ENCODE assay signal across 8 cellular contexts in the genomic region with DNA sequence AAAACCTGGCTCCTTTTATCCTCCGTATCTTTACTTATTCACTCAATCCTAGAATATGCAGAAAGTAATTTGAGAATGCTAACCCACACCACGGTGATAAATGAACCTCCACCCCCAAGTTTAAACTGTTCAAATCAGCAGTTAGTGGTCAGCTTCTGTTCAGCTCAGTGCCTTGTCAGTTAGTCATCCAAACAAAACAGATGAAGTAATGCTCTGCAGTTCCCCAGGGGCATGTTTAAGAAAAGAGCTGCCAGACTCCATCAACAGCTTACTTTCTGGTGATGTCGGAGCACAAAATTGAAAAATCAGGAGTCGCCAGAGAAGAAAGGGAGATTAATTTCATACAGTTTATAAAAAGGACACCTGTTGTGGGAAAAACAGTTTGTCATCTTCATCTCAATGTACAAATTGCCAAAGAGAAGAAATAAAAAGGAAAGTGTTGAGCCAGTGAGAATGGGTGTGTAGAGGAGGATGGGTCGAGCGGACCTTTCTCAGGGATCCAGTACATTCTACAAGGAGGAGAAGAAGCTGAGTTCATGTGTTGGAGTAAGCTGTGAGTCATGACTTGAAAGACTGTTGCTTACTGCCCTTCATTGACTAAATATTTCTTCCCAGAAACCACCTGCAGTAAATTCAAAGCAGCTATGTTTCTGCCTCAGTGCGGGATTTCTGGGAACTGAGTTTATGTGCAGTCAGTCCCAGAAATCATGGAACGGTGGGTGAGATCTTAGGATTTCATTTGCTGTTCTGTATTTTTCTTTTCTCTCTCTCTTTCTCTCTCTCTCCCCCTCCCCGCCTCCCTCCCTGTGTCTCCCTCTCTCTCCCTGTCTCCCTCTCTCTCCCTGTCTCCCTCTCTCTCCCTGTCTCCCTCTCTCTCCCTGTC. TPM values are rescaled to one million over a fixed set of nuclear protein-coding genes. Genes with fewer than 3 reads are reported as not detected.
DNase-seq lines count a peak whose midpoint lies in the region; ATAC-seq and TF ChIP-seq lines count a peak whose summit lies in the region.

No MANE protein-coding gene starts in this region.

- no peak overlapping the region for H3K4me3 Mint-ChIP-seq in osteocyte (ENCODE audit: unreplicated experiment)

- no peaks in the 10 kb centered on the region for H3K27me3 Mint-ChIP-seq in osteocyte (ENCODE audit: unreplicated experiment)

- H3K4me1 Mint-ChIP-seq in osteocyte (ENCODE audit: unreplicated experiment): peaks cover 40% of the 10 kb centered on the region

- in situ Hi-C loops in SK-MEL-5 (cut with HindIII; ENCODE audit: low pct_unique_long_range_greater_than_20kb, low sequenced_read_pairs): no loop called here

- H3K27ac ChIP-seq in HL-60 (replicated peaks) (peak overlapping the region; percentile 59), left ventricle myocardium inferior (replicated peaks) (peak overlapping the region; percentile 61), urinary bladder (ENCODE audit: low read depth) (peak overlapping the region; percentile 74)

- H3K36me3 ChIP-seq in left ventricle myocardium inferior (no peaks in the 10 kb centered on the region), urinary bladder (ENCODE audit: insufficient read depth) (no peaks in the 10 kb centered on the region)

- DNase-seq in DMS79 treated with DMSO at 0.1 percent for 48 hours (lab: John Stamatoyannopoulos, UW) (peak; percentile 21), HL-60 (ENCODE audit: low read depth in 1 of 2, low spot score in 1 of 2) (peak in 1 of 2 experiments; percentile 61), SK-MEL-5 (ENCODE audit: low read depth, low spot score) (peak; percentile 71), left ventricle myocardium inferior (no peak), osteocyte (ENCODE audit: extremely low spot score, unreplicated experiment) (no peak), NCI-H1092 (lab: John Stamatoyannopoulos, UW) (no peak)

- 22% methylated on average over 9 of the region's 9 CpGs for WGBS in urinary bladder

- H3K4me3 ChIP-seq in HL-60 (replicated peaks; ENCODE audit: insufficient read depth, low read length) (no peak overlapping the region), left ventricle myocardium inferior (peak overlapping the region; percentile 45), urinary bladder (ENCODE audit: low read depth, low read length) (no peak overlapping the region)

- TF ChIP-seq CTCF in HL-60 (IDR thresholded peaks at IDR 0.05; ENCODE audit: insufficient read depth, low read length) (no peak), left ventricle myocardium inferior (IDR thresholded peaks at IDR 0.05; ENCODE audit: borderline replicate concordance) (no peak), osteocyte (IDR thresholded peaks at IDR 0.05) (no peak)

- H3K4me1 ChIP-seq in left ventricle myocardium inferior (peaks cover 85% of the 10 kb centered on the region), urinary bladder (ENCODE audit: insufficient read depth) (peaks cover 2% of the 10 kb centered on the region)

- intact Hi-C loops in left ventricle myocardium inferior (cut with micrococcal nuclease): loop anchor here (10.0 kb wide), 1 partner anchor 108 kb away; no protein-coding TSS in a partner anchor

- no peaks in the 10 kb centered on the region for H3K36me3 Mint-ChIP-seq in osteocyte (ENCODE audit: unreplicated experiment)

- no peak overlapping the region for H3K27ac Mint-ChIP-seq in osteocyte (ENCODE audit: unreplicated experiment)

- H3K9me3 ChIP-seq in left ventricle myocardium inferior (replicated peaks): no peaks in the 10 kb centered on the region

- peak; percentile 44 for ATAC-seq in GM21447 (IDR thresholded peaks at IDR 0.05; ENCODE audit: unreplicated experiment)

- H3K27me3 ChIP-seq in HL-60 (ENCODE audit: insufficient read depth, poor library complexity, severe bottlenecking): no peaks in the 10 kb centered on the region
- no peaks in the 10 kb centered on the region for H3K27me3 ChIP-seq in left ventricle myocardium inferior (ENCODE audit: low read depth)

- H3K9me3 Mint-ChIP-seq in osteocyte (ENCODE audit: unreplicated experiment): no peaks in the 10 kb centered on the region

RNA-seq across cellular contexts. Expression of a gene that starts 13.7 kb away (rescaled TPM):
- 150 and 176 TPM in 2 replicates for total RNA-seq in SK-MEL-5 (2014; rRNA removed; shearing (Covaris generic))
- 109 and 126 TPM in 2 replicates for polyA plus RNA-seq in SK-MEL-5 (2015; cell fraction: cytosol; rRNA removed)
- polyA plus RNA-seq in SK-MEL-5 (2015; cell fraction: nucleus; rRNA removed): 316 and 397 TPM in 2 replicates
- 52.8 TPM for total RNA-seq in left ventricle myocardium inferior
- 233 TPM for total RNA-seq in urinary bladder
- polyA plus RNA-seq in urinary bladder: 35.8 TPM
- total RNA-seq in osteocyte: 336 and 341 TPM in 2 replicates

Comparison
In these comparisons a context has a peak if more than half of its experiments do, and no peak if none do; other contexts are left out.
1. DNase-seq: peak in DMS79 treated with DMSO at 0.1 percent for 48 hours (single experiment) and SK-MEL-5 (single experiment); none in left ventricle myocardium inferior (single experiment), osteocyte (single experiment) and NCI-H1092 (single experiment).
2. Peak in every context shown above with its lines, with median percentiles within 50 percentile points of each other: H3K27ac ChIP-seq.